16 cellular contexts compared by ENCODE assay signal in the genomic region with DNA sequence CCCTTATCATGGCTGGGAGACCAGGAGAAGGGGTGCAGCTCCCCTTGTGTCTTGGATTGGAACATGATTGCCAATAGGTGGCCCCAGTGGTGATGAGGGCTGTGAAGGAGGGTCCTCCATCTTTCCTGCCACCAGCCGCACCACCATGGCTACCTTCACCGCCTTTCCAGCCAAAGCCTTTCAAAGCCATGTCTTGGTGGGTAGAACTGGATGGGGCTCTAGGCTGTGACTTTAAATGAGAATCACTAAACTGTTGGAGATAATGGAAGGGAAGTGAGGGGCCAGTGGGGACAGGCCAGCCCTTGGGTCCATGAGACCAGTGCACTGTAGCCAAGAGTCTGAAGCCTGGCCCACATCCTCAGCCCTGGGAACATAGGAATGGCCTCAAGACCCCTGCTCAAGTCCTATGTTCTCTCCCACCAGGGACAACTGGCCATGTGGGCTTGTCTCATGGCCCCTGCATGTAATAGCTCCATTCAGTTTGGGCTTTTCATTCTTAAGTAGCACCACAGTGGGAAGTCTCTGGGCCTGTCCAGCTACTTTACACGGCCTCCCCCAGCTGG.
DNase-seq lines count a peak whose midpoint lies in the region; TF ChIP-seq lines count a peak whose summit lies in the region.
"Had no signal": no experiment of that assay in that cellular context is flagged by ENCODE, and none has a peak within 500 bp of the region (broad histone marks: within the 10 kb centered on the region; RNA-seq: fewer than 3 reads in every experiment).

No MANE protein-coding gene starts in this region.

- no peak overlapping the region for H3K4me2 ChIP-seq in smooth muscle cell
- H3K4me2 ChIP-seq: BLaER1 treated with 17β-estradiol and CSF1 and Interleukin-3, amounts not matched to agents 10 nM and 100 nM had no signal

- no peaks in the 10 kb centered on the region for H4K20me1 ChIP-seq in smooth muscle cell (ENCODE audit: low read depth)

- H3K4me3 Mint-ChIP-seq in endodermal cell (no peak overlapping the region), nephron (peak overlapping the region in 1 of 3 experiments; percentile 1), CD14-positive monocyte (no peak overlapping the region)
- H3K4me3 Mint-ChIP-seq: CD4-positive, CD25-positive, alpha-beta regulatory T cell; CD8-positive, alpha-beta memory T cell had no signal

- no peaks in the 10 kb centered on the region for H3K27me3 Mint-ChIP-seq in endodermal cell (ENCODE audit: insufficient read depth)
- peaks cover 51% of the 10 kb centered on the region for H3K27me3 Mint-ChIP-seq in nephron (ENCODE audit: low read depth)
- peaks cover 2 to 4% (median 4%) of the 10 kb centered on the region in 3 donors for H3K27me3 Mint-ChIP-seq in CD14-positive monocyte (ENCODE audit: low read depth in 3 of 3)

- H3K27ac ChIP-seq in endodermal cell (ENCODE audit: low read depth, low read length), result no peak overlapping the region
- H3K27ac ChIP-seq in testis, result no peak overlapping the region
- no peak overlapping the region for H3K27ac ChIP-seq in uterus
- H3K27ac ChIP-seq in smooth muscle cell (ENCODE audit: low read depth), result no peak overlapping the region
- H3K27ac ChIP-seq: BLaER1 treated with 17β-estradiol and CSF1 and Interleukin-3, amounts not matched to agents 10 nM and 100 nM had no signal

- H3K9me3 Mint-ChIP-seq in endodermal cell (no peaks in the 10 kb centered on the region), nephron (no peaks in the 10 kb centered on the region), CD14-positive monocyte (no peaks in the 10 kb centered on the region)
- H3K9me3 Mint-ChIP-seq: CD4-positive, CD25-positive, alpha-beta regulatory T cell; CD8-positive, alpha-beta memory T cell had no signal

- TF ChIP-seq CTCF in endodermal cell (conservative IDR thresholded peaks at IDR 0.05) (no peak), nephron (IDR thresholded peaks at IDR 0.05; ENCODE audit: unreplicated experiment in 3 of 3) (no peak), testis (IDR thresholded peaks at IDR 0.05) (no peak), CD14-positive monocyte (IDR thresholded peaks at IDR 0.05) (no peak), uterus (IDR thresholded peaks at IDR 0.05) (no peak), smooth muscle cell (IDR thresholded peaks at IDR 0.05; ENCODE audit: borderline replicate concordance, insufficient read depth, poor library complexity, severe bottlenecking) (no peak)

- H3K9me3 ChIP-seq in endodermal cell (ENCODE audit: control insufficient read depth, low read length) (no peaks in the 10 kb centered on the region), testis (no peaks in the 10 kb centered on the region), uterus (no peaks in the 10 kb centered on the region), smooth muscle cell (replicated peaks; ENCODE audit: low read depth) (no peaks in the 10 kb centered on the region)
- H3K9me3 ChIP-seq: BLaER1 treated with 17β-estradiol and CSF1 and Interleukin-3, amounts not matched to agents 10 nM and 100 nM; HAP-1 had no signal

- H3K36me3 Mint-ChIP-seq in endodermal cell (ENCODE audit: low read depth) (no peaks in the 10 kb centered on the region), nephron (ENCODE audit: low read depth) (no peaks in the 10 kb centered on the region), CD14-positive monocyte (no peaks in the 10 kb centered on the region)
- H3K36me3 Mint-ChIP-seq: CD4-positive, CD25-positive, alpha-beta regulatory T cell; CD8-positive, alpha-beta memory T cell had no signal

- H3K9ac ChIP-seq in endodermal cell (ENCODE audit: extremely low read depth, low read length, poor library complexity, severe bottlenecking) (no peak overlapping the region), smooth muscle cell (ENCODE audit: low read depth) (no peak overlapping the region)
- H3K9ac ChIP-seq: BLaER1 treated with 17β-estradiol and CSF1 and Interleukin-3, amounts not matched to agents 10 nM and 100 nM had no signal

- H3K79me2 ChIP-seq in smooth muscle cell (ENCODE audit: low read depth), result no peaks in the 10 kb centered on the region

- H2AFZ ChIP-seq in smooth muscle cell (ENCODE audit: low read depth), result no peak overlapping the region

- H3K27ac Mint-ChIP-seq in endodermal cell (no peak overlapping the region), nephron (peak overlapping the region; percentile 9 to 20 (median 13)), CD14-positive monocyte (no peak overlapping the region)
- H3K27ac Mint-ChIP-seq: CD4-positive, CD25-positive, alpha-beta regulatory T cell; CD8-positive, alpha-beta memory T cell had no signal

- H3F3A ChIP-seq in smooth muscle cell (ENCODE audit: low read depth), result no peaks in the 10 kb centered on the region

- no peaks in the 10 kb centered on the region for H3K36me3 ChIP-seq in endodermal cell (ENCODE audit: control insufficient read depth, insufficient read depth, low read length)
- no peaks in the 10 kb centered on the region for H3K36me3 ChIP-seq in testis (ENCODE audit: low read depth, missing control alignments)
- no peaks in the 10 kb centered on the region for H3K36me3 ChIP-seq in uterus
- no peaks in the 10 kb centered on the region for H3K36me3 ChIP-seq in smooth muscle cell (ENCODE audit: low read depth)
- H3K36me3 ChIP-seq: BLaER1 treated with 17β-estradiol and CSF1 and Interleukin-3, amounts not matched to agents 10 nM and 100 nM; HAP-1 had no signal

- peaks cover 6% of the 10 kb centered on the region for H3K27me3 ChIP-seq in endodermal cell (ENCODE audit: control insufficient read depth, insufficient read depth, low read length, poor library complexity, severe bottlenecking)
- H3K27me3 ChIP-seq in testis, result no peaks in the 10 kb centered on the region
- H3K27me3 ChIP-seq in uterus, result no peaks in the 10 kb centered on the region
- no peaks in the 10 kb centered on the region for H3K27me3 ChIP-seq in smooth muscle cell (ENCODE audit: low read depth)
- H3K27me3 ChIP-seq: BLaER1 treated with 17β-estradiol and CSF1 and Interleukin-3, amounts not matched to agents 10 nM and 100 nM had no signal

- H3K4me3 ChIP-seq in endodermal cell (ENCODE audit: low read length), result no peak overlapping the region
- H3K4me3 ChIP-seq in testis, result no peak overlapping the region
- no peak overlapping the region for H3K4me3 ChIP-seq in uterus
- H3K4me3 ChIP-seq in smooth muscle cell, result no peak overlapping the region
- H3K4me3 ChIP-seq: BLaER1 treated with 17β-estradiol and CSF1 and Interleukin-3, amounts not matched to agents 10 nM and 100 nM; GM12878; HAP-1 had no signal

- TF ChIP-seq POLR2A in testis (IDR thresholded peaks at IDR 0.05) (no peak), uterus (IDR thresholded peaks at IDR 0.05) (no peak)

- intact Hi-C loops in testis (cut with DNase I; ENCODE audit: low total_unique reads) (loop anchor here (10.0 kb wide), 1 partner anchor 194 kb away; no protein-coding TSS in a partner anchor), CD14-positive monocyte (cut with micrococcal nuclease) (no loop called here), uterus (cut with DNase I; ENCODE audit: low total_unique reads) (no loop called here)

- H3K4me1 ChIP-seq in endodermal cell (ENCODE audit: control insufficient read depth, insufficient read depth, low read length), result no peaks in the 10 kb centered on the region
- H3K4me1 ChIP-seq in testis, result peaks cover 13% of the 10 kb centered on the region
- no peaks in the 10 kb centered on the region for H3K4me1 ChIP-seq in uterus
- no peaks in the 10 kb centered on the region for H3K4me1 ChIP-seq in smooth muscle cell (ENCODE audit: low read depth)
- H3K4me1 ChIP-seq: HAP-1 had no signal

- WGBS in endodermal cell (ENCODE audit: insufficient coverage in 1 of 2, insufficient read length in 1 of 2), 2 experiments, result 85 to 100% methylated on average over 3 of the region's 3 CpGs
- WGBS in testis, 2 donors, result 88 to 100% methylated on average over 3 of the region's 3 CpGs
- WGBS in smooth muscle cell (ENCODE audit: low lambda C conversion rate), result 93% methylated on average over 3 of the region's 3 CpGs

- DNase-seq in activated effector memory CD4-positive, alpha-beta T cell treated with anti-CD3 and anti-CD28 coated beads, Interleukin-2, amount 50 U/mL, for 16 hours, result peak; percentile 36
- no peak for DNase-seq in activated effector memory CD4-positive, alpha-beta T cell treated with Interleukin-2 at 50 U/mL for 16 hours
- peak; percentile 27 for DNase-seq in endodermal cell
- peak; percentile 2 for DNase-seq in testis
- DNase-seq in CD14-positive monocyte (ENCODE audit: low spot score), result no peak
- DNase-seq in uterus, result no peak
- no peak for DNase-seq in smooth muscle cell (lab: John Stamatoyannopoulos, UW; ENCODE audit: unreplicated experiment)
- DNase-seq: CD8-positive, alpha-beta memory T cell; COR-L47; DMS 273 treated with DMSO at 0.1 percent for 48 hours; DND-41 had no signal

- H3K4me1 Mint-ChIP-seq in endodermal cell (peaks cover 2% of the 10 kb centered on the region), nephron (peaks cover 50% of the 10 kb centered on the region), CD14-positive monocyte (no peaks in the 10 kb centered on the region)
- H3K4me1 Mint-ChIP-seq: CD4-positive, CD25-positive, alpha-beta regulatory T cell; CD8-positive, alpha-beta memory T cell had no signal

Comparison
In these comparisons a context has a peak if more than half of its experiments do, and no peak if none do; other contexts are left out.
1. DNase-seq: peak in activated effector memory CD4-positive, alpha-beta T cell treated with anti-CD3 and anti-CD28 coated beads, Interleukin-2, amount 50 U/mL, for 16 hours (single experiment), endodermal cell (single experiment) and testis (single experiment); none in activated effector memory CD4-positive, alpha-beta T cell treated with Interleukin-2 at 50 U/mL for 16 hours (single experiment), CD14-positive monocyte (single experiment), uterus (0 of 2) and smooth muscle cell (single experiment).
2. H3K27ac Mint-ChIP-seq: peak in nephron (3 of 3); none in endodermal cell (single experiment) and CD14-positive monocyte (0 of 7).